Comparison of ENCODE assay signal across 15 cellular contexts in genomic region chr22:38320605-38321402, GRCh38. TPM values are rescaled to one million over a fixed set of nuclear protein-coding genes. Genes with fewer than 3 reads are reported as not detected.
A peak's percentile ranks its signal among the peaks of the same experiment; 100 is the strongest.
DNase-seq lines count a peak whose midpoint lies in the region; ATAC-seq, FAIRE-seq and TF ChIP-seq lines count a peak whose summit lies in the region.
"Had no signal": no experiment of that assay in that cellular context is flagged by ENCODE, and none has a peak within 500 bp of the region (broad histone marks: within the 10 kb centered on the region; RNA-seq: fewer than 3 reads in every experiment).

No MANE protein-coding gene starts in this region.

- H4K8ac ChIP-seq in H9 (replicated peaks; ENCODE audit: insufficient read length, low read depth, low read length): no peak overlapping the region

- H3K4me3 ChIP-seq in CD8-positive, alpha-beta T cell (ENCODE audit: low read depth, low read length): no peak overlapping the region
- no peak overlapping the region for H3K4me3 ChIP-seq in astrocyte (ENCODE audit: insufficient read depth, low read depth, low read length)
- no peak overlapping the region for H3K4me3 ChIP-seq in naive thymus-derived CD4-positive, alpha-beta T cell (ENCODE audit: low read length)
- H3K4me3 ChIP-seq: GM23248, PC-9 had no signal

- no peaks in the 10 kb centered on the region for H3K9me3 ChIP-seq in CD8-positive, alpha-beta T cell (ENCODE audit: low read length)
- no peaks in the 10 kb centered on the region for H3K9me3 ChIP-seq in H9 (ENCODE audit: control insufficient read depth, low read depth, low read length)
- H3K9me3 ChIP-seq in astrocyte (ENCODE audit: insufficient read depth, low read depth, low read length): no peaks in the 10 kb centered on the region
- no peaks in the 10 kb centered on the region for H3K9me3 ChIP-seq in naive thymus-derived CD4-positive, alpha-beta T cell (ENCODE audit: control insufficient read depth in 2 of 3, low read length in 3 of 3)

- no peak overlapping the region for H2BK12ac ChIP-seq in H9 (ENCODE audit: insufficient read length, low read depth, low read length)

- H2AK5ac ChIP-seq in H9 (ENCODE audit: insufficient read length, low read length): no peak overlapping the region

- H3K27me3 Mint-ChIP-seq in CD8-positive, alpha-beta T cell (ENCODE audit: low read depth): no peaks in the 10 kb centered on the region
- H3K27me3 Mint-ChIP-seq in H9 (ENCODE audit: low read depth) (no peaks in the 10 kb centered on the region), astrocyte (ENCODE audit: low read depth, unreplicated experiment) (no peaks in the 10 kb centered on the region)
- H3K27me3 Mint-ChIP-seq in naive thymus-derived CD4-positive, alpha-beta T cell: no peaks in the 10 kb centered on the region
- no peaks in the 10 kb centered on the region for H3K27me3 Mint-ChIP-seq in activated CD4-positive, alpha-beta T cell treated with anti-CD3 and anti-CD28 coated beads, Interleukin-2, amount 10 ng/mL, durations not matched to agents 24 days and 14 days

- peaks cover 5% of the 10 kb centered on the region for H3K23me2 ChIP-seq in H9 (ENCODE audit: insufficient read length, low read depth, low read length, poor library complexity, severe bottlenecking)

- H3K79me2 ChIP-seq in H9 (ENCODE audit: insufficient read depth, low read length) (peaks cover 8% of the 10 kb centered on the region; the same call in 1 of the 2 replicates), astrocyte (ENCODE audit: insufficient read depth, low read length) (peaks cover 12% of the 10 kb centered on the region)

- no peak overlapping the region for H2BK5ac ChIP-seq in H9 (ENCODE audit: insufficient read length, low read length)

- H3K56ac ChIP-seq in H9 (ENCODE audit: insufficient read length, low read depth, low read length): no peak overlapping the region

- H3K4me2 ChIP-seq in H9 (ENCODE audit: insufficient read depth, insufficient read length, low read length): no peak overlapping the region
- no peak overlapping the region for H3K4me2 ChIP-seq in astrocyte (ENCODE audit: low read length)
- H3K4me2 ChIP-seq: PC-9 had no signal

- H3K4ac ChIP-seq in H9 (ENCODE audit: low read depth, low read length): no peak overlapping the region

- no peak overlapping the region for H2AFZ ChIP-seq in H9 (ENCODE audit: low read length)
- no peak overlapping the region for H2AFZ ChIP-seq in astrocyte (ENCODE audit: low read depth, low read length)
- H2AFZ ChIP-seq: GM23248, PC-9 had no signal

- H3K27ac Mint-ChIP-seq in CD8-positive, alpha-beta T cell: peak overlapping the region; percentile 49
- H3K27ac Mint-ChIP-seq in H9 (peak overlapping the region; percentile 87 to 97 (median 90); a peak in 5 of 7 replicates), astrocyte (ENCODE audit: unreplicated experiment) (peak overlapping the region; percentile 53)
- H3K27ac Mint-ChIP-seq in naive thymus-derived CD4-positive, alpha-beta T cell: peak overlapping the region in 6 of 9 donors; percentile 40 to 83 (median 54)
- H3K27ac Mint-ChIP-seq in activated CD4-positive, alpha-beta T cell treated with anti-CD3 and anti-CD28 coated beads, Interleukin-2, amount 10 ng/mL, durations not matched to agents 24 days and 14 days: no peak overlapping the region

- H2BK120ac ChIP-seq in H9 (ENCODE audit: low read depth, low read length, poor library complexity, severe bottlenecking): no peak overlapping the region

- no peaks in the 10 kb centered on the region for H3K27me3 ChIP-seq in CD8-positive, alpha-beta T cell (ENCODE audit: insufficient read depth, low read length)
- H3K27me3 ChIP-seq in H9 (ENCODE audit: insufficient read depth, low read length) (no peaks in the 10 kb centered on the region), astrocyte (ENCODE audit: insufficient read depth, low read length) (no peaks in the 10 kb centered on the region)
- no peaks in the 10 kb centered on the region for H3K27me3 ChIP-seq in naive thymus-derived CD4-positive, alpha-beta T cell (ENCODE audit: control insufficient read depth in 2 of 2, insufficient read depth in 2 of 2, low read length in 2 of 2)

- intact Hi-C loops in CD8-positive, alpha-beta T cell (cut with DNase I, micrococcal nuclease): no loop called here
- intact Hi-C loops in naive thymus-derived CD4-positive, alpha-beta T cell (cut with micrococcal nuclease): no loop called here
- intact Hi-C loops in activated CD4-positive, alpha-beta T cell treated with anti-CD3 and anti-CD28 coated beads, Interleukin-2, amount 10 ng/mL, durations not matched to agents 24 days and 14 days (cut with micrococcal nuclease): no loop called here

- no peak overlapping the region for H3K23ac ChIP-seq in H9 (ENCODE audit: insufficient read length, low read depth, low read length)

- no peak overlapping the region for H4K5ac ChIP-seq in H9 (ENCODE audit: insufficient read length, low read depth, low read length)

- H4K20me1 ChIP-seq in H9 (ENCODE audit: control insufficient read depth, insufficient read depth, insufficient read length): peaks cover 2% of the 10 kb centered on the region
- peaks cover 7% of the 10 kb centered on the region for H4K20me1 ChIP-seq in astrocyte (ENCODE audit: insufficient read depth, low read length)

- H3T11ph ChIP-seq in H9 (ENCODE audit: low read length): no peak overlapping the region

- DNase-seq in CD8-positive, alpha-beta T cell: no peak
- DNase-seq in H9 (no peak), astrocyte (ENCODE audit: low read depth) (no peak), COLO668 (lab: John Stamatoyannopoulos, UW; ENCODE audit: unreplicated experiment) (no peak), NCI-H2081 (lab: John Stamatoyannopoulos, UW) (no peak)
- no peak for DNase-seq in naive thymus-derived CD4-positive, alpha-beta T cell
- DNase-seq in activated CD4-positive, alpha-beta T cell treated with anti-CD3 and anti-CD28 coated beads, Interleukin-2, amount 10 ng/mL, durations not matched to agents 24 days and 14 days: no peak
- DNase-seq: EL, GM23248, NCI-H187 treated with DMSO at 0.1 percent for 48 hours, NCI-H2171 treated with DMSO at 0.1 percent for 48 hours, NCI-H748 treated with DMSO at 0.1 percent for 48 hours, SW 1271 had no signal

- CTCF ChIA-PET in CD8-positive, alpha-beta T cell (lab: Charles Lee): no interaction called here
- CTCF ChIA-PET in naive thymus-derived CD4-positive, alpha-beta T cell (lab: Charles Lee): interaction anchor here (0.7 kb wide), 1 partner anchor 92 kb away, joined by 3 read pairs; no protein-coding TSS in a partner anchor

- H3K36me3 Mint-ChIP-seq in CD8-positive, alpha-beta T cell: no peaks in the 10 kb centered on the region
- H3K36me3 Mint-ChIP-seq in H9 (ENCODE audit: insufficient read depth in 1 of 3, low read depth in 3 of 3): peaks cover 2 to 26% (median 4%) of the 10 kb centered on the region in 3 experiments; a peak in 4 of 7 replicates
- no peaks in the 10 kb centered on the region for H3K36me3 Mint-ChIP-seq in astrocyte (ENCODE audit: low read depth, unreplicated experiment)
- H3K36me3 Mint-ChIP-seq in naive thymus-derived CD4-positive, alpha-beta T cell: no peaks in the 10 kb centered on the region
- H3K36me3 Mint-ChIP-seq in activated CD4-positive, alpha-beta T cell treated with anti-CD3 and anti-CD28 coated beads, Interleukin-2, amount 10 ng/mL, durations not matched to agents 24 days and 14 days (ENCODE audit: low read depth): no peaks in the 10 kb centered on the region

- no peak overlapping the region for H3K9ac ChIP-seq in H9 (ENCODE audit: extremely low read depth, insufficient read length, low read length)
- no peak overlapping the region for H3K9ac ChIP-seq in astrocyte (ENCODE audit: low read length)
- H3K9ac ChIP-seq: GM23248 had no signal

- H3K4me1 ChIP-seq in CD8-positive, alpha-beta T cell (ENCODE audit: insufficient read depth, low read length): peaks cover 15% of the 10 kb centered on the region
- H3K4me1 ChIP-seq in H9 (ENCODE audit: insufficient read depth, low read length) (peaks cover 7% of the 10 kb centered on the region; the same call in 1 of the 2 replicates), astrocyte (ENCODE audit: insufficient read depth, low read length) (peaks cover 13% of the 10 kb centered on the region)
- H3K4me1 ChIP-seq in naive thymus-derived CD4-positive, alpha-beta T cell (ENCODE audit: control insufficient read depth in 2 of 2, insufficient read depth in 2 of 2, low read length in 2 of 2): peaks cover 7% of the 10 kb centered on the region in 2 donors

- no peak for ATAC-seq in CD8-positive, alpha-beta T cell
- no peak for ATAC-seq in naive thymus-derived CD4-positive, alpha-beta T cell
- ATAC-seq in GM19395 (IDR thresholded peaks at IDR 0.05; ENCODE audit: unreplicated experiment): no peak

- H3K4me3 Mint-ChIP-seq in CD8-positive, alpha-beta T cell: no peak overlapping the region
- H3K4me3 Mint-ChIP-seq in H9 (no peak overlapping the region), astrocyte (ENCODE audit: unreplicated experiment) (no peak overlapping the region)
- no peak overlapping the region for H3K4me3 Mint-ChIP-seq in naive thymus-derived CD4-positive, alpha-beta T cell
- no peak overlapping the region for H3K4me3 Mint-ChIP-seq in activated CD4-positive, alpha-beta T cell treated with anti-CD3 and anti-CD28 coated beads, Interleukin-2, amount 10 ng/mL, durations not matched to agents 24 days and 14 days

- no CpG with 5 or more reads among the region's 11 CpGs for WGBS in H9 (ENCODE audit: extremely low coverage, insufficient read length, low lambda C conversion rate)

- no peaks in the 10 kb centered on the region for H3K9me3 Mint-ChIP-seq in CD8-positive, alpha-beta T cell
- no peaks in the 10 kb centered on the region for H3K9me3 Mint-ChIP-seq in H9
- H3K9me3 Mint-ChIP-seq in astrocyte (ENCODE audit: unreplicated experiment): no peaks in the 10 kb centered on the region
- no peaks in the 10 kb centered on the region for H3K9me3 Mint-ChIP-seq in naive thymus-derived CD4-positive, alpha-beta T cell
- no peaks in the 10 kb centered on the region for H3K9me3 Mint-ChIP-seq in activated CD4-positive, alpha-beta T cell treated with anti-CD3 and anti-CD28 coated beads, Interleukin-2, amount 10 ng/mL, durations not matched to agents 24 days and 14 days

- H3K14ac ChIP-seq in H9 (ENCODE audit: insufficient read depth, low read length): no peak overlapping the region

- H2BK20ac ChIP-seq in H9 (ENCODE audit: low read depth, low read length, poor library complexity, severe bottlenecking): no peak overlapping the region

- H3K4me1 Mint-ChIP-seq in CD8-positive, alpha-beta T cell (ENCODE audit: low read depth): peaks cover 13% of the 10 kb centered on the region
- H3K4me1 Mint-ChIP-seq in H9 (peaks cover 48 to 67% of the 10 kb centered on the region in 2 experiments), astrocyte (ENCODE audit: low read depth, unreplicated experiment) (peaks cover 11% of the 10 kb centered on the region)
- peaks cover 0 to 17% (median 9%) of the 10 kb centered on the region in 7 donors for H3K4me1 Mint-ChIP-seq in naive thymus-derived CD4-positive, alpha-beta T cell
- peaks cover 11% of the 10 kb centered on the region for H3K4me1 Mint-ChIP-seq in activated CD4-positive, alpha-beta T cell treated with anti-CD3 and anti-CD28 coated beads, Interleukin-2, amount 10 ng/mL, durations not matched to agents 24 days and 14 days

- H4K91ac ChIP-seq in H9 (ENCODE audit: insufficient read length, low read depth, low read length): no peak overlapping the region

- H3K36me3 ChIP-seq in CD8-positive, alpha-beta T cell (ENCODE audit: insufficient read depth, low read length): no peaks in the 10 kb centered on the region
- H3K36me3 ChIP-seq in astrocyte (ENCODE audit: insufficient read depth, low read length): no peaks in the 10 kb centered on the region
- H3K36me3 ChIP-seq in naive thymus-derived CD4-positive, alpha-beta T cell (ENCODE audit: control insufficient read depth in 2 of 3, insufficient read depth in 3 of 3, low read length in 3 of 3): no peaks in the 10 kb centered on the region

- POLR2A ChIA-PET in CD8-positive, alpha-beta T cell (lab: Charles Lee): no interaction called here
- POLR2A ChIA-PET in naive thymus-derived CD4-positive, alpha-beta T cell (lab: Charles Lee): no interaction called here

- no peaks in the 10 kb centered on the region for H3K79me1 ChIP-seq in H9 (ENCODE audit: insufficient read depth, low read depth, low read length, poor library complexity, severe bottlenecking)

- FAIRE-seq in astrocyte (lab: Jason Lieb, UNC): no peak

- no peak overlapping the region for H3K18ac ChIP-seq in H9 (ENCODE audit: insufficient read length, low read depth, low read length)

- no peak for TF ChIP-seq CTCF in CD8-positive, alpha-beta T cell (IDR thresholded peaks at IDR 0.05)
- TF ChIP-seq CTCF in H9 (conservative IDR thresholded peaks at IDR 0.05) (no peak), astrocyte (IDR thresholded peaks at IDR 0.05; ENCODE audit: insufficient read depth, low read depth, low read length) (no peak)

- no peak overlapping the region for H3K27ac ChIP-seq in CD8-positive, alpha-beta T cell (ENCODE audit: low read depth, low read length)
- H3K27ac ChIP-seq in H9 (ENCODE audit: insufficient read length, low read depth, low read length) (no peak overlapping the region), astrocyte (ENCODE audit: low read depth, low read length) (no peak overlapping the region)
- H3K27ac ChIP-seq in naive thymus-derived CD4-positive, alpha-beta T cell (ENCODE audit: low read depth, low read length): no peak overlapping the region
- H3K27ac ChIP-seq: GM23248, PC-9 had no signal

- H2BK15ac ChIP-seq in H9 (ENCODE audit: low read depth, low read length): no peak overlapping the region

RNA-seq across cellular contexts. Expression of gene CSNK1E, which starts 3.6 kb away (rescaled TPM):
- total RNA-seq in CD8-positive, alpha-beta T cell: 100 to 1,000 TPM; 172 to 178 TPM
- total RNA-seq in H9 (2021): 230 and 236 TPM in 2 replicates
- 157 and 171 TPM in 2 replicates for total RNA-seq in astrocyte
- 100 to 1,000 TPM in 2 of 5 experiments, 10 to 100 TPM in 3; 71.6 to 143 (median 91.9) TPM for total RNA-seq in naive thymus-derived CD4-positive, alpha-beta T cell
- 1 to 10 TPM; 5.6 to 8.1 TPM for polyA plus RNA-seq in naive thymus-derived CD4-positive, alpha-beta T cell
- total RNA-seq in activated CD4-positive, alpha-beta T cell treated with anti-CD3 and anti-CD28 coated beads, Interleukin-2, amount 10 ng/mL, durations not matched to agents 24 days and 14 days: 157 and 159 TPM in 2 replicates

RNA-seq across cellular contexts. Expression of gene TMEM184B, which starts 48.0 kb away (rescaled TPM):
- 10 to 100 TPM; 53.0 TPM for total RNA-seq in CD8-positive, alpha-beta T cell
- 51.7 and 58.5 TPM in 2 replicates for total RNA-seq in H9 (2021)
- 109 and 114 TPM in 2 replicates for total RNA-seq in astrocyte
- 10 to 100 TPM; 26.9 to 41.3 (median 35.0) TPM for total RNA-seq in naive thymus-derived CD4-positive, alpha-beta T cell
- 10 to 100 TPM in 1 of 2 donors, 1 to 10 TPM in 1; 9.0 to 19.5 TPM for polyA plus RNA-seq in naive thymus-derived CD4-positive, alpha-beta T cell
- 31.9 and 33.1 TPM in 2 replicates for total RNA-seq in activated CD4-positive, alpha-beta T cell treated with anti-CD3 and anti-CD28 coated beads, Interleukin-2, amount 10 ng/mL, durations not matched to agents 24 days and 14 days
